Comparison of ENCODE assay signal across 9 cellular contexts in the genomic region with DNA sequence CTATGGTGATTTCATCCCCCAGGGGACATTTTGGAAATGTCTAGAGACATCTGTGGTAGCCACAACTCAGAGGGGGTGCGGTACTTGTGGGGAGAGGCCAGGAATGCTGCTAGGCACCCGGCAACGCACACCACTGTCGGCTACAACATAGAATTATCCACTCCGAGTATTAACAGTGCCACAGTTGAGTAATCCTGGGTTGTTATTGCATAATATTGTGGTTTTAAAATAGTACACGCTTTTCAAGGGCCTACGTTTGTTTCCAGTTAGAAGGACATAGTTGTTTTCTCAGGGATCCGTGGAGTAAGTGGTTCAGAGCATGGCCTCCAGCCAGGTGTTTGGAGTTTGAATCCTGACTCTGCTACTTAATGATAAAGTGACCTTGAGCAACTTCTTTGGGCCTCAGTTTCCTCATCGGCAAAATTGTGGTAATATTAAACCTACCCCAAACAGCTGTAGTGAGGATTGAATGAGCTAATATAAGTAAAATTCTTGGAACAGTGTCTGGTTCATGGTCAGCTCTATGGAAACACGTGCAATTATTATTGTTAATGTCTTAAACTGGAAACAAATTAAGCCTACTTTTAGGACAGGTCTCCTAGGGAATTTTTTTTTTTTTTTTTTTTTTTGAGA. TPM values are rescaled to one million over a fixed set of nuclear protein-coding genes. Genes with fewer than 3 reads are reported as not detected.
DNase-seq lines count a peak whose midpoint lies in the region; ATAC-seq and TF ChIP-seq lines count a peak whose summit lies in the region.
"Had no signal": no experiment of that assay in that cellular context is flagged by ENCODE, and none has a peak within 500 bp of the region (broad histone marks: within the 10 kb centered on the region; RNA-seq: fewer than 3 reads in every experiment).

No MANE protein-coding gene starts in this region.

- ATAC-seq in GM19452 (IDR thresholded peaks at IDR 0.05; ENCODE audit: unreplicated experiment) (no peak), GM19395 (IDR thresholded peaks at IDR 0.05; ENCODE audit: unreplicated experiment) (no peak), GM18858 (IDR thresholded peaks at IDR 0.05; ENCODE audit: unreplicated experiment) (no peak)

- H3K27ac ChIP-seq in liver (ENCODE audit: low read depth in 1 of 2, low read length in 2 of 2) (peak overlapping the region; percentile 63 to 70), vagina (peak overlapping the region; percentile 75)

- in situ Hi-C loops in astrocyte of the spinal cord (cut with HindIII; ENCODE audit: low sequenced_read_pairs), result no loop called here

- H3K27me3 ChIP-seq in liver (ENCODE audit: control insufficient read depth in 4 of 4, insufficient read depth in 4 of 4, low read length in 3 of 4) (no peaks in the 10 kb centered on the region), vagina (no peaks in the 10 kb centered on the region)

- H3K9me3 ChIP-seq in liver (ENCODE audit: control insufficient read depth in 4 of 4, low read length in 3 of 4) (no peaks in the 10 kb centered on the region), vagina (peaks cover 5% of the 10 kb centered on the region)

- TF ChIP-seq RAD21 in liver (IDR thresholded peaks at IDR 0.05), result peak; percentile 37 to 48

- DNase-seq in GF-D8 (lab: John Stamatoyannopoulos, UW) (peak; percentile 84), M059J (ENCODE audit: low read depth) (peak; percentile 96), astrocyte of the spinal cord (ENCODE audit: low read depth, low spot score) (peak; percentile 99), vagina (ENCODE audit: extremely low spot score in 2 of 2) (no peak)

- peak overlapping the region in 1 of 2 donors; percentile 16 for H3K9ac ChIP-seq in liver (ENCODE audit: low read depth in 1 of 2, low read length in 2 of 2)

- no peak for TF ChIP-seq POLR2A in vagina (IDR thresholded peaks at IDR 0.05)

- H3K36me3 ChIP-seq in liver (ENCODE audit: control insufficient read depth in 4 of 4, insufficient read depth in 3 of 4, low read depth in 1 of 4, low read length in 3 of 4) (peaks cover 0 to 9% (median 3%) of the 10 kb centered on the region in 4 donors), vagina (no peaks in the 10 kb centered on the region)

- intact Hi-C loops in vagina (cut with DNase I), result no loop called here

- 22% methylated on average over 10 of the region's 10 CpGs for WGBS in liver

- H3K4me1 ChIP-seq in liver (ENCODE audit: control insufficient read depth in 4 of 4, insufficient read depth in 4 of 4, low read length in 3 of 4) (peaks cover 0 to 6% (median 4%) of the 10 kb centered on the region in 4 donors), vagina (peaks cover 36% of the 10 kb centered on the region)

- H3K4me3 ChIP-seq in astrocyte of the spinal cord (ENCODE audit: low read depth, low read length) (no peak overlapping the region), liver (ENCODE audit: low read depth in 1 of 3, low read length in 3 of 3) (no peak overlapping the region), vagina (no peak overlapping the region)

- TF ChIP-seq CTCF in astrocyte of the spinal cord (IDR thresholded peaks at IDR 0.05; ENCODE audit: low read depth, low read length) (no peak), liver (IDR thresholded peaks at IDR 0.05; ENCODE audit: low read depth, low read length, missing input control) (no peak), vagina (IDR thresholded peaks at IDR 0.05) (no peak)

TF ChIP-seq in liver, 16 proteins besides CTCF, POLR2A, EP300 and RAD21:
- TF ChIP-seq YY1 (IDR thresholded peaks at IDR 0.05) (no peak), GABPA (IDR thresholded peaks at IDR 0.05 in 1 of 2, conservative IDR thresholded peaks at IDR 0.05 in 1 of 2) (no peak), NR2F2 (IDR thresholded peaks at IDR 0.05) (peak; percentile 12), SP1 (IDR thresholded peaks at IDR 0.05) (peak; percentile 24), JUND (IDR thresholded peaks at IDR 0.05) (peak in 1 of 2 donors; percentile 10), FOXA2 (IDR thresholded peaks at IDR 0.05) (no peak), EGR1 (IDR thresholded peaks at IDR 0.05; ENCODE audit: low read depth in 2 of 2) (no peak), TAF1 (conservative IDR thresholded peaks at IDR 0.05) (no peak), HNF4G (IDR thresholded peaks at IDR 0.05) (no peak), FOXA1 (IDR thresholded peaks at IDR 0.05) (no peak), RXRA (IDR thresholded peaks at IDR 0.05) (peak; percentile 40 to 56), HNF4A (conservative IDR thresholded peaks at IDR 0.05) (peak; percentile 19 to 50)
- TF ChIP-seq, protein P1, sequence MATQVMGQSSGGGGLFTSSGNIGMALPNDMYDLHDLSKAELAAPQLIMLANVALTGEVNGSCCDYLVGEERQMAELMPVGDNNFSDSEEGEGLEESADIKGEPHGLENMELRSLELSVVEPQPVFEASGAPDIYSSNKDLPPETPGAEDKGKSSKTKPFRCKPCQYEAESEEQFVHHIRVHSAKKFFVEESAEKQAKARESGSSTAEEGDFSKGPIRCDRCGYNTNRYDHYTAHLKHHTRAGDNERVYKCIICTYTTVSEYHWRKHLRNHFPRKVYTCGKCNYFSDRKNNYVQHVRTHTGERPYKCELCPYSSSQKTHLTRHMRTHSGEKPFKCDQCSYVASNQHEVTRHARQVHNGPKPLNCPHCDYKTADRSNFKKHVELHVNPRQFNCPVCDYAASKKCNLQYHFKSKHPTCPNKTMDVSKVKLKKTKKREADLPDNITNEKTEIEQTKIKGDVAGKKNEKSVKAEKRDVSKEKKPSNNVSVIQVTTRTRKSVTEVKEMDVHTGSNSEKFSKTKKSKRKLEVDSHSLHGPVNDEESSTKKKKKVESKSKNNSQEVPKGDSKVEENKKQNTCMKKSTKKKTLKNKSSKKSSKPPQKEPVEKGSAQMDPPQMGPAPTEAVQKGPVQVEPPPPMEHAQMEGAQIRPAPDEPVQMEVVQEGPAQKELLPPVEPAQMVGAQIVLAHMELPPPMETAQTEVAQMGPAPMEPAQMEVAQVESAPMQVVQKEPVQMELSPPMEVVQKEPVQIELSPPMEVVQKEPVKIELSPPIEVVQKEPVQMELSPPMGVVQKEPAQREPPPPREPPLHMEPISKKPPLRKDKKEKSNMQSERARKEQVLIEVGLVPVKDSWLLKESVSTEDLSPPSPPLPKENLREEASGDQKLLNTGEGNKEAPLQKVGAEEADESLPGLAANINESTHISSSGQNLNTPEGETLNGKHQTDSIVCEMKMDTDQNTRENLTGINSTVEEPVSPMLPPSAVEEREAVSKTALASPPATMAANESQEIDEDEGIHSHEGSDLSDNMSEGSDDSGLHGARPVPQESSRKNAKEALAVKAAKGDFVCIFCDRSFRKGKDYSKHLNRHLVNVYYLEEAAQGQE (IDR thresholded peaks at IDR 0.05), result no peak
- TF ChIP-seq, protein P2, sequence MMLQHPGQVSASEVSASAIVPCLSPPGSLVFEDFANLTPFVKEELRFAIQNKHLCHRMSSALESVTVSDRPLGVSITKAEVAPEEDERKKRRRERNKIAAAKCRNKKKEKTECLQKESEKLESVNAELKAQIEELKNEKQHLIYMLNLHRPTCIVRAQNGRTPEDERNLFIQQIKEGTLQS (IDR thresholded peaks at IDR 0.05), result peak; percentile 62
- TF ChIP-seq, protein P3, sequence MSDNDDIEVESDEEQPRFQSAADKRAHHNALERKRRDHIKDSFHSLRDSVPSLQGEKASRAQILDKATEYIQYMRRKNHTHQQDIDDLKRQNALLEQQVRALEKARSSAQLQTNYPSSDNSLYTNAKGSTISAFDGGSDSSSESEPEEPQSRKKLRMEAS (IDR thresholded peaks at IDR 0.05), result peak; percentile 15
- TF ChIP-seq, protein P4, sequence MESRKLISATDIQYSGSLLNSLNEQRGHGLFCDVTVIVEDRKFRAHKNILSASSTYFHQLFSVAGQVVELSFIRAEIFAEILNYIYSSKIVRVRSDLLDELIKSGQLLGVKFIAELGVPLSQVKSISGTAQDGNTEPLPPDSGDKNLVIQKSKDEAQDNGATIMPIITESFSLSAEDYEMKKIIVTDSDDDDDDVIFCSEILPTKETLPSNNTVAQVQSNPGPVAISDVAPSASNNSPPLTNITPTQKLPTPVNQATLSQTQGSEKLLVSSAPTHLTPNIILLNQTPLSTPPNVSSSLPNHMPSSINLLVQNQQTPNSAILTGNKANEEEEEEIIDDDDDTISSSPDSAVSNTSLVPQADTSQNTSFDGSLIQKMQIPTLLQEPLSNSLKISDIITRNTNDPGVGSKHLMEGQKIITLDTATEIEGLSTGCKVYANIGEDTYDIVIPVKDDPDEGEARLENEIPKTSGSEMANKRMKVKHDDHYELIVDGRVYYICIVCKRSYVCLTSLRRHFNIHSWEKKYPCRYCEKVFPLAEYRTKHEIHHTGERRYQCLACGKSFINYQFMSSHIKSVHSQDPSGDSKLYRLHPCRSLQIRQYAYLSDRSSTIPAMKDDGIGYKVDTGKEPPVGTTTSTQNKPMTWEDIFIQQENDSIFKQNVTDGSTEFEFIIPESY (IDR thresholded peaks at IDR 0.05), result no peak

RNA-seq across cellular contexts. Expression of a gene that starts 24.5 kb away (rescaled TPM):
- total RNA-seq in M059J (2014; rRNA removed; shearing (Covaris generic)), result 2.7 and 5.2 TPM in 2 replicates
- total RNA-seq in liver (100 to 1,000 TPM; 112 to 354 TPM), vagina (30.0 TPM)
- 100 to 1,000 TPM; 298 to 311 TPM for polyA plus RNA-seq in liver

RNA-seq across cellular contexts. Expression of a gene that starts 25.1 kb away (rescaled TPM):
- total RNA-seq in M059J (2014; rRNA removed; shearing (Covaris generic)), result not detected in 2 replicates
- not detected for total RNA-seq in liver
- polyA plus RNA-seq in liver, result under 1 TPM in 1 of 2 donors, not detected in 1; 0.08 TPM
- not detected for total RNA-seq in vagina
- polyA plus RNA-seq: IgD-negative memory B cell had no signal

RNA-seq across cellular contexts. Expression of a gene that starts 53.1 kb away (rescaled TPM):
- total RNA-seq in M059J (2014; rRNA removed; shearing (Covaris generic)), result 0.05 and 0.39 TPM in 2 replicates
- under 1 TPM in 1 of 2 donors, not detected in 1; 0.08 TPM for total RNA-seq in liver
- polyA plus RNA-seq in liver, result under 1 TPM in 1 of 2 donors, not detected in 1; 0.20 TPM
- total RNA-seq in vagina, result 2.0 TPM

Comparison
In these comparisons a context has a peak if more than half of its experiments do, and no peak if none do; other contexts are left out.
1. DNase-seq: peak in GF-D8 (single experiment), M059J (single experiment) and astrocyte of the spinal cord (single experiment); none in vagina (0 of 2).